Comparison of ENCODE assay signal across 8 cellular contexts in the genomic region with DNA sequence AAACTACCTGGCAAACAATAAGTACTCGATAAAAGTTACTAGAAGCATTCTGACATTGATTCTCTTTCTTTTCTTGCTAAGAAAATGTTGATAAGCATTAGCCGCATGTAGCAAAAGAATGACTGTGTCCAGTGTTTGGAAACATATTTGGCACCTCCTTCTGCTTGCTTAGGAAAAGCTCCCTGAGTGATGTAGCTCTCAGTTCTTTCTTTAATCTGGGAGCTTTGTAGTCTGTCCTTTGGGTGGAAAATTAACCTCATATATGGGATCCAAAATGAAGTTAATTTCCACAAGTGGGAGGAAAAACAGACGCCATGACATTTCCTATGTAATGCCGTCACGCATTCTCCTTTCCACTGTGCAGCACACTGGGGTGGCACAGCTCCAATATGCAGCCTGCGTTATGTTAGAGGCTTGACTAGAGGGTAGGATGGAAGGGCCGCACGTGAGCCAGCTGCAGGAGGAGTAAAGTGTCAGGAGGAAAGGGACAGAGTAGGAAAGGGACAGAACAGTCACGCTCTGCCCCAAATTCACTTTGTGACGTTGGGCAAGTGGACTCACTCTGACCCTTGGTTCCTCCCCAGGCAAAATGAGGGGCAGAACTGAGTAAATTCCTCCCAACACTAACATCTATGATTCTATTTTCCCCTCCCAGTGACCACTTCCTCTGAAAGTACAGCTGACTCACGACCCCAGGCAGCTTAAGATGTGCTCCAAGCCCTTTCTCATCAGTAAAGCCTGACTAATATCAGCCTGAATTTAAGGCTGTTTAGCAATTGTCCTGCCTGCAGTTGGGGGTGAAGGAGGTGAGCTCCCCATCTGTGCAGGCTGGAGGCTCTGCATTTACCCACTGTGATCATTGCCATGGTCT.
DNase-seq lines count a peak whose midpoint lies in the region; ATAC-seq and TF ChIP-seq lines count a peak whose summit lies in the region.

No MANE protein-coding gene starts in this region.

- TF ChIP-seq EP300 in esophagus muscularis mucosa (IDR thresholded peaks at IDR 0.05): no peak

- H3K9ac ChIP-seq in skeletal muscle tissue (ENCODE audit: low read depth in 1 of 3, low read length in 3 of 3): peak overlapping the region; percentile 65 to 66 (median 66)

- TF ChIP-seq POLR2A in esophagus muscularis mucosa (IDR thresholded peaks at IDR 0.05; ENCODE audit: low read depth): no peak

- H3K36me3 ChIP-seq in esophagus muscularis mucosa (no peaks in the 10 kb centered on the region), skeletal muscle tissue (ENCODE audit: control insufficient read depth in 3 of 3, insufficient read depth in 3 of 3, low read length in 3 of 3) (no peaks in the 10 kb centered on the region)

- H3K4me3 ChIP-seq in esophagus muscularis mucosa: no peak overlapping the region
- H3K4me3 ChIP-seq in skeletal muscle tissue (ENCODE audit: low read length in 3 of 3): peak overlapping the region; percentile 14 to 31 (median 27)

- WGBS in esophagus muscularis mucosa: 57% methylated on average over 11 of the region's 11 CpGs

- H3K27me3 ChIP-seq in esophagus muscularis mucosa (no peaks in the 10 kb centered on the region), skeletal muscle tissue (ENCODE audit: control insufficient read depth in 3 of 3, insufficient read depth in 3 of 3, low read length in 3 of 3) (no peaks in the 10 kb centered on the region)

- peak overlapping the region in 3 of 4 donors; percentile 6 to 17 (median 7) for H3K27ac ChIP-seq in esophagus muscularis mucosa (replicated peaks in 1 of 4)
- peak overlapping the region; percentile 90 for H3K27ac ChIP-seq in skeletal muscle tissue (ENCODE audit: low read depth, low read length)

- DNase-seq in DMS53 (lab: John Stamatoyannopoulos, UW) (peak; percentile 60), DMS53 treated with DMSO at 0.1 percent for 48 hours (lab: John Stamatoyannopoulos, UW; ENCODE audit: unreplicated experiment) (no peak), NCI-H510A treated with DMSO at 0.1 percent for 48 hours (lab: John Stamatoyannopoulos, UW) (peak; percentile 45), esophagus muscularis mucosa (ENCODE audit: extremely low spot score) (peak; percentile 68), SKM-1 (lab: John Stamatoyannopoulos, UW; ENCODE audit: unreplicated experiment) (no peak)
- DNase-seq in activated CD4-positive, CD25-positive, alpha-beta regulatory T cell (lab: John Stamatoyannopoulos, UW): no peak

- intact Hi-C loops in esophagus muscularis mucosa (cut with DNase I): no loop called here

- H3K4me1 ChIP-seq in esophagus muscularis mucosa (peaks cover 3 to 15% (median 8%) of the 10 kb centered on the region in 4 donors), skeletal muscle tissue (ENCODE audit: control insufficient read depth in 3 of 3, insufficient read depth in 3 of 3, low read length in 3 of 3) (peaks cover 28 to 36% (median 35%) of the 10 kb centered on the region in 3 donors)

- ATAC-seq in GM21717 (IDR thresholded peaks at IDR 0.05; ENCODE audit: unreplicated experiment): no peak

- no peak for TF ChIP-seq CTCF in esophagus muscularis mucosa (IDR thresholded peaks at IDR 0.05)

- no peaks in the 10 kb centered on the region for H3K9me3 ChIP-seq in esophagus muscularis mucosa
- H3K9me3 ChIP-seq in skeletal muscle tissue (ENCODE audit: control insufficient read depth in 3 of 3, low read length in 3 of 3): no peaks in the 10 kb centered on the region

Comparison
In these comparisons a context has a peak if more than half of its experiments do, and no peak if none do; other contexts are left out.
1. DNase-seq: peak in DMS53 (single experiment), NCI-H510A treated with DMSO at 0.1 percent for 48 hours (single experiment) and esophagus muscularis mucosa (single experiment); none in DMS53 treated with DMSO at 0.1 percent for 48 hours (single experiment), SKM-1 (single experiment) and activated CD4-positive, CD25-positive, alpha-beta regulatory T cell (0 of 4).
2. H3K4me3 ChIP-seq: peak in skeletal muscle tissue (3 of 3); none in esophagus muscularis mucosa (0 of 4).